19 cellular contexts compared by ENCODE assay signal in the genomic region with DNA sequence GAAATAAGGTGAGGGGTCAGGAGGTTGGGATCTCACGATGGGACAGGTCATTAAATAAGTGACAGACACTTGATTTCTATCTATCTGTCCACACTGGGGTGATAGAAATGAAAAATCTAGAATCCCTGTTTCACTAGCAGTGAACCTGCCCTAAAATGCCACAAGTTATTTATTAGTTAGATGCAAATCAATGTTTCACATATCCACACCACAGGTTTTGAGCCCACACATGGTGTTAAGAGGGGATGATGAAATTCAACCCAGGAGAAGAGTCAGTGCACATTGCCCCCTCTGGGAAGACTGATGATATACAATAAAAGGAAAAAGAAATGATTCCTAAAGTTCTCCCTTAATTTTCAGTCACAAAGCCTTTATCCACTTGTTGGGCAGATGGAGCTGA. TPM values are rescaled to one million over a fixed set of nuclear protein-coding genes. Genes with fewer than 3 reads are reported as not detected.
A peak's percentile ranks its signal among the peaks of the same experiment; 100 is the strongest.
DNase-seq lines count a peak whose midpoint lies in the region; ATAC-seq and TF ChIP-seq lines count a peak whose summit lies in the region.
"Had no signal": no experiment of that assay in that cellular context is flagged by ENCODE, and none has a peak within 500 bp of the region (broad histone marks: within the 10 kb centered on the region; RNA-seq: fewer than 3 reads in every experiment).

No MANE protein-coding gene starts in this region.

- H3K36me3 ChIP-seq in neural progenitor cell (no peaks in the 10 kb centered on the region), testis (ENCODE audit: low read depth, missing control alignments) (no peaks in the 10 kb centered on the region)
- H3K36me3 ChIP-seq: adrenal gland, cardiac muscle cell had no signal

- peaks cover 5% of the 10 kb centered on the region for H3K27me3 Mint-ChIP-seq in neural progenitor cell (ENCODE audit: insufficient read depth, low read depth)

- no peak overlapping the region for H3K4me2 ChIP-seq in neural progenitor cell

- no peaks in the 10 kb centered on the region for H4K20me1 ChIP-seq in neural progenitor cell (ENCODE audit: low read depth)

- no peak overlapping the region for H3K27ac Mint-ChIP-seq in neural progenitor cell
- H3K27ac Mint-ChIP-seq: activated CD8-positive, alpha-beta memory T cell treated with anti-CD3 and anti-CD28 coated beads, Interleukin-2, amount 10 ng/mL, durations not matched to agents 7 days and 5 days; B cell; HFFc6 had no signal

- H3K27ac ChIP-seq in neural progenitor cell (no peak overlapping the region), testis (no peak overlapping the region)
- H3K27ac ChIP-seq: adrenal gland, cardiac muscle cell had no signal

- intact Hi-C loops in testis (cut with DNase I; ENCODE audit: low total_unique reads), result no loop called here

- H3K4me3 Mint-ChIP-seq in neural progenitor cell, result no peak overlapping the region
- H3K4me3 Mint-ChIP-seq: activated CD8-positive, alpha-beta memory T cell treated with anti-CD3 and anti-CD28 coated beads, Interleukin-2, amount 10 ng/mL, durations not matched to agents 7 days and 5 days; B cell; HFFc6 had no signal

- H3K4me1 ChIP-seq in neural progenitor cell (peaks cover 5% of the 10 kb centered on the region), testis (no peaks in the 10 kb centered on the region)
- H3K4me1 ChIP-seq: adrenal gland had no signal

- H3K9ac ChIP-seq in neural progenitor cell, result no peak overlapping the region

- H3K27me3 ChIP-seq in neural progenitor cell, result no peaks in the 10 kb centered on the region
- no peaks in the 10 kb centered on the region for H3K27me3 ChIP-seq in testis
- H3K27me3 ChIP-seq: adrenal gland, cardiac muscle cell had no signal

- H2AFZ ChIP-seq in neural progenitor cell (replicated peaks), result peak overlapping the region; percentile 68

- no peak for TF ChIP-seq POLR2A in testis (IDR thresholded peaks at IDR 0.05)

- ATAC-seq in GM19395 (IDR thresholded peaks at IDR 0.05; ENCODE audit: unreplicated experiment), result peak; percentile 70
- peak; percentile 54 for ATAC-seq in HG02642 (IDR thresholded peaks at IDR 0.05; ENCODE audit: poor library complexity, unreplicated experiment)
- peak; percentile 58 for ATAC-seq in HG03432 (IDR thresholded peaks at IDR 0.05; ENCODE audit: unreplicated experiment)
- ATAC-seq: activated CD8-positive, alpha-beta memory T cell treated with anti-CD3 and anti-CD28 coated beads, Interleukin-2, amount 10 ng/mL, durations not matched to agents 7 days and 5 days; esophagus mucosa; left lobe of liver; Panc1 had no signal

- 58 to 59% methylated on average over 1 of the region's 1 CpG for whole genome bisulfite sequencing in testis, 2 donors

- H3K79me2 ChIP-seq in neural progenitor cell (ENCODE audit: low read depth), result no peaks in the 10 kb centered on the region

- peaks cover 19% of the 10 kb centered on the region for H3K4me1 Mint-ChIP-seq in neural progenitor cell

- H3K9me3 Mint-ChIP-seq in neural progenitor cell, result peaks cover 7% of the 10 kb centered on the region

- no peak for DNase-seq in neural progenitor cell (ENCODE audit: low spot score)
- DNase-seq in A172 (ENCODE audit: low spot score), result no peak
- no peak for DNase-seq in testis
- DNase-seq in NCI-H187 (lab: John Stamatoyannopoulos, UW), result no peak
- DNase-seq: activated CD8-positive, alpha-beta memory T cell treated with anti-CD3 and anti-CD28 coated beads, Interleukin-2, amount 10 ng/mL, durations not matched to agents 7 days and 5 days; adrenal gland; Calu3; HFFc6; NCI-H1417 treated with DMSO at 0.1 percent for 48 hours; NCI-H774; stimulated activated CD4-positive, alpha-beta T cell treated with anti-CD3 and anti-CD28 coated beads, Interleukin-12 subunit alpha, Interleukin-12 subunit beta, amount 100 ng/mL, for 4 hours had no signal

- H3K4me3 ChIP-seq in neural progenitor cell (no peak overlapping the region), testis (no peak overlapping the region)
- H3K4me3 ChIP-seq: adrenal gland, cardiac muscle cell had no signal

- no peaks in the 10 kb centered on the region for H3F3A ChIP-seq in neural progenitor cell (ENCODE audit: low read depth)

- H3K9me3 ChIP-seq in neural progenitor cell (ENCODE audit: low read depth) (no peaks in the 10 kb centered on the region), testis (no peaks in the 10 kb centered on the region)
- H3K9me3 ChIP-seq: adrenal gland had no signal

- peaks cover 2% of the 10 kb centered on the region for H3K36me3 Mint-ChIP-seq in neural progenitor cell

- TF ChIP-seq CTCF in neural progenitor cell (IDR thresholded peaks at IDR 0.05) (no peak), testis (IDR thresholded peaks at IDR 0.05) (no peak)

RNA-seq across cellular contexts. Expression of a gene that starts 10.1 kb away (rescaled TPM):
- 59.4 and 65.7 TPM in 2 replicates for total RNA-seq in neural progenitor cell (ENCODE audit: low replicate concordance)
- 72.1 and 87.8 TPM in 2 replicates for total RNA-seq in A172 (2014; rRNA removed; shearing (Covaris generic))
- total RNA-seq in testis, result 10 to 100 TPM; 25.5 to 38.8 TPM
- polyA plus RNA-seq in testis (ENCODE audit: insufficient read depth, low read depth, low replicate concordance), result 85.1 TPM
